Comparison of ENCODE assay signal across 16 cellular contexts in the genomic region with DNA sequence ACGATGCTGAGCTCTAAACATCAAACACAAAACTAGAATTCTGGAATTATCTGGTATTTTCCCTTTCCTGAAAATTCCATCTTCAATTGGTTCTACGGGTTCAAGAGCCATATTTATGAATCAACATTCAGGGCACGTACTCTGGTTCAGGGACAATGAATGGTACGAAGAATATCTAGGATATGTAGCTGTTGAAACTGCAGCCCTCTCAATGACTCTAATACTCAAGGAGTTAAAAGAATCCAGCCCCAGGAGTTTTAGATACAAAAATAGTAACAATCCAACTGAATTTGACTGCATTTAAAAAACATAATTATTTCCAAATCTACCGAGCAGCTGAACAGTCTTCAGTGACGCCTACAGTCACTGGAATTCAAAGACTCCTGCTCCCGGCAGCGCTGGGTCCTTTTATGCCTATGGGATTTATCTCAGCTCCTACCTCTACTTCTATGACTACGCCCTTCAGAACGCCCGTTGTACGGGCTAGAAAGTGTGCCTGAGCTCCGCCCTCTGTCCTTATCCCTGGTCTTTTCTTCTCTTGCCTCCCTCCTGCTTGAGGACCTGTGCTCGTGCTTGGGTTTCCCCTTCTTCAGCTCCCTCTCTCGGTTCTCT.
"Had no signal": no experiment of that assay in that cellular context is flagged by ENCODE, and none has a peak within 500 bp of the region (broad histone marks: within the 10 kb centered on the region; RNA-seq: fewer than 3 reads in every experiment).

No MANE protein-coding gene starts in this region.

- H3K36me3 ChIP-seq: lower lobe of right lung had no signal

- DNase-seq: activated CD4-positive, alpha-beta T cell treated with anti-CD3 and anti-CD28 coated beads, Interleukin-2, amount 10 ng/mL, durations not matched to agents 24 days and 14 days; activated CD8-positive, alpha-beta T cell treated with anti-CD3 and anti-CD28 coated beads, Interleukin-2, amount 10 ng/mL, durations not matched to agents 7 days and 5 days; activated naive CD4-positive, alpha-beta T cell treated with anti-CD3 and anti-CD28 coated beads for 36 hours; activated T-cell treated with anti-CD3 and anti-CD28 coated beads, Interleukin-2, amount 50 U/mL, for 24 hours; aorta; cerebellar nuclear complex; effector CD8-positive, alpha-beta T cell; left cardiac atrium; lower lobe of right lung; posterior cingulate gyrus; small intestine; stimulated activated CD4-positive, alpha-beta T cell treated with anti-CD3 and anti-CD28 coated beads, Interleukin-15, amount 100 ng/mL, for 24 hours; stimulated activated CD4-positive, alpha-beta T cell treated with anti-CD3 and anti-CD28 coated beads, Interleukin-4, amount 100 ng/mL, for 1 hour; stimulated activated naive CD8-positive, alpha-beta T cell treated with anti-CD3 and anti-CD28 coated beads, Interleukin-15, amount 100 ng/mL, for 72 hours had no signal

- H3K4me1 ChIP-seq: lower lobe of right lung had no signal

- ATAC-seq: activated CD8-positive, alpha-beta T cell treated with anti-CD3 and anti-CD28 coated beads, Interleukin-2, amount 10 ng/mL, durations not matched to agents 7 days and 5 days; esophagus mucosa; lower lobe of right lung; stimulated activated naive CD8-positive, alpha-beta T cell treated with anti-CD3 and anti-CD28 coated beads, Interleukin-15, amount 100 ng/mL, for 72 hours had no signal

- H3K4me2 ChIP-seq: hepatocyte had no signal

- H3K27ac ChIP-seq: hepatocyte, lower lobe of right lung had no signal

- H3K4me3 ChIP-seq: hepatocyte, lower lobe of right lung had no signal

- H2AFZ ChIP-seq: hepatocyte had no signal

- H3K27me3 ChIP-seq: hepatocyte had no signal
